ENCODE assay signal across 18 cellular contexts in genomic region chr9:14560194-14560593, GRCh38.
DNase-seq lines count a peak whose midpoint lies in the region; ATAC-seq lines count a peak whose summit lies in the region.
"Had no signal": no experiment of that assay in that cellular context is flagged by ENCODE, and none has a peak within 500 bp of the region (broad histone marks: within the 10 kb centered on the region; RNA-seq: fewer than 3 reads in every experiment).

No MANE protein-coding gene starts in this region.

- peak; percentile 66 for ATAC-seq in GM18499 (IDR thresholded peaks at IDR 0.05; ENCODE audit: insufficient read depth, unreplicated experiment)
- peak; percentile 93 for ATAC-seq in GM18867 (IDR thresholded peaks at IDR 0.05; ENCODE audit: unreplicated experiment)
- ATAC-seq in GM21529 (IDR thresholded peaks at IDR 0.05; ENCODE audit: unreplicated experiment), result peak; percentile 70
- peak; percentile 56 for ATAC-seq in HG03521 (IDR thresholded peaks at IDR 0.05; ENCODE audit: unreplicated experiment)
- ATAC-seq: gastrocnemius medialis, lower lobe of right lung, Panc1 had no signal

- DNase-seq in activated gamma-delta T cell treated with Interleukin-2 at 50 U/mL for 16 hours, result no peak
- DNase-seq in NCI-H1105 (lab: John Stamatoyannopoulos, UW), result no peak
- no peak for DNase-seq in NCI-H510A (lab: John Stamatoyannopoulos, UW)
- no peak for DNase-seq in A172 (ENCODE audit: low spot score)
- DNase-seq: activated CD8-positive, alpha-beta memory T cell treated with anti-CD3 and anti-CD28 coated beads, Interleukin-2, amount 50 U/mL, for 4 hours; cerebellar nuclear complex; gastrocnemius medialis; GOT3; lower lobe of right lung; naive B cell; NCI-H187; NCI-H526; posterior cingulate gyrus had no signal
